ENCODE assay signal across 13 cellular contexts in the genomic region with DNA sequence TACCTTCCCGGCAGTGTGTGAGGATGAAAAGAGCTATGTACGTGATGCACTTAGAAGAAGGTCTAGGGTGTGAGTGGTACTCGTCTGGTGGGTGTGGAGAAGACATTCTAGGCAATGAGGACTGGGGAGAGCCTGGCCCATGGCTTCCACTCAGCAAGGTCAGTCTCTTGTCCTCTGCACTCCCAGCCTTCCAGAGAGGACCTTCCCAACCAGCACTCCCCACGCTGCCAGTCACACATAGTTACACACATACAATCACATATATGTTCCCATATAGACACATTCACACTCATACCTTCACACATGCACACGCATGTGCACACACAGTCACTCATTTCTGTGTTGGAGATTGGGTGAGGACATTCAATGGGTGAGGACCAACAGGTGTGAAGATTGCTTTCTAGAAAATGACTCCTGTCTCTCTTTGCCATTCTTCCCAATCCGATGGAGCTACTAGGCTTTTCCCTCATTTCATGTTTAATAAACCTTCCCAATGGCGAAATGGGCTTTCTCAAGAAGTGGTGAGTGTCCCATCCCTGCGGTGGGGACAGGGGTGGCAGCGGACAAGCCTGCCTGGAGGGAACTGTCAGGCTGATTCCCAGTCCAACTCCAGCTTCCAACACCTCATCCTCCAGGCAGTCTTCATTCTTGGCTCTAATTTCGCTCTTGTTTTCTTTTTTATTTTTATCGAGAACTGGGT. TPM values are rescaled to one million over a fixed set of nuclear protein-coding genes. Genes with fewer than 3 reads are reported as not detected.
A peak's percentile ranks its signal among the peaks of the same experiment; 100 is the strongest.
DNase-seq lines count a peak whose midpoint lies in the region; ATAC-seq and TF ChIP-seq lines count a peak whose summit lies in the region.
"Had no signal": no experiment of that assay in that cellular context is flagged by ENCODE, and none has a peak within 500 bp of the region (broad histone marks: within the 10 kb centered on the region; RNA-seq: fewer than 3 reads in every experiment).

No MANE protein-coding gene starts in this region.

- no peak overlapping the region for H3K23ac ChIP-seq in mesenchymal stem cell (ENCODE audit: low read length in 2 of 2)

- H3K27me3 ChIP-seq in DOHH2 (ENCODE audit: control insufficient read depth, low read length) (peaks cover 9% of the 10 kb centered on the region; the same call in 1 of the 2 replicates), ascending aorta (no peaks in the 10 kb centered on the region), mesenchymal stem cell (ENCODE audit: control insufficient read depth in 1 of 2, insufficient read depth in 1 of 2, low read length in 2 of 2) (no peaks in the 10 kb centered on the region), stomach (no peaks in the 10 kb centered on the region)
- H3K27me3 ChIP-seq: cardiac muscle cell had no signal

- intact Hi-C loops in ascending aorta (cut with DNase I) (loop anchor here (1.0 to 10.0 kb wide), 3 partner anchors 56 to 360 kb away; partner anchors contain the start of gene MTCH1), stomach (cut with DNase I; ENCODE audit: low total_unique reads) (loop anchor here (5.0 to 10.0 kb wide), 2 partner anchors 63 to 130 kb away; no protein-coding TSS in a partner anchor)

- no peaks in the 10 kb centered on the region for H3K36me3 ChIP-seq in DOHH2 (ENCODE audit: control insufficient read depth, low read length)
- H3K36me3 ChIP-seq in ascending aorta: no peaks in the 10 kb centered on the region
- H3K36me3 ChIP-seq in mesenchymal stem cell (ENCODE audit: control insufficient read depth in 1 of 2, insufficient read depth in 2 of 2, low read depth in 1 of 2, low read length in 2 of 2): no peaks in the 10 kb centered on the region
- no peaks in the 10 kb centered on the region for H3K36me3 ChIP-seq in stomach
- H3K36me3 ChIP-seq: cardiac muscle cell had no signal

- no peaks in the 10 kb centered on the region for H3K9me2 ChIP-seq in DOHH2 (replicated peaks; ENCODE audit: control insufficient read depth, low read length)

- no peak overlapping the region for H2BK12ac ChIP-seq in mesenchymal stem cell (ENCODE audit: low read length in 2 of 2)

- ATAC-seq in GM18870 (IDR thresholded peaks at IDR 0.05; ENCODE audit: unreplicated experiment) (no peak), HG02981 (IDR thresholded peaks at IDR 0.05; ENCODE audit: unreplicated experiment) (no peak), GM18861 (IDR thresholded peaks at IDR 0.05; ENCODE audit: unreplicated experiment) (no peak)

- TF ChIP-seq CTCF in DOHH2 (IDR thresholded peaks at IDR 0.05; ENCODE audit: low read depth, low read length, poor library complexity, severe bottlenecking) (no peak), ascending aorta (IDR thresholded peaks at IDR 0.05) (no peak), stomach (IDR thresholded peaks at IDR 0.05) (no peak), GM20000 (IDR thresholded peaks at IDR 0.05; ENCODE audit: extremely low read depth, missing control alignments) (no peak)

- no peak overlapping the region for H4K91ac ChIP-seq in mesenchymal stem cell (ENCODE audit: low read length)

- H4K20me1 ChIP-seq in DOHH2 (ENCODE audit: control insufficient read depth, insufficient read depth, low read depth, low read length): no peaks in the 10 kb centered on the region

- H3K14ac ChIP-seq in mesenchymal stem cell (ENCODE audit: low read length in 2 of 2): no peak overlapping the region

- H3K79me2 ChIP-seq in DOHH2 (ENCODE audit: control insufficient read depth, low read length): no peaks in the 10 kb centered on the region

- H2BK5ac ChIP-seq in mesenchymal stem cell (ENCODE audit: low read depth, low read length, poor library complexity, severe bottlenecking): no peak overlapping the region

- TF ChIP-seq POLR2A in stomach (IDR thresholded peaks at IDR 0.05): no peak

- peaks cover 9% of the 10 kb centered on the region for H3K79me1 ChIP-seq in mesenchymal stem cell (replicated peaks; ENCODE audit: low read length, poor library complexity, severe bottlenecking)

- no peak overlapping the region for H3K4ac ChIP-seq in mesenchymal stem cell (ENCODE audit: low read depth in 1 of 2, low read length in 2 of 2)

- H3K9me3 ChIP-seq in DOHH2 (ENCODE audit: control insufficient read depth, insufficient read depth, low read length) (no peaks in the 10 kb centered on the region), ascending aorta (no peaks in the 10 kb centered on the region), mesenchymal stem cell (ENCODE audit: control insufficient read depth, low read length) (no peaks in the 10 kb centered on the region), stomach (no peaks in the 10 kb centered on the region)

- no peak overlapping the region for H4K8ac ChIP-seq in mesenchymal stem cell (ENCODE audit: low read length)

- no peak overlapping the region for H2AFZ ChIP-seq in mesenchymal stem cell (ENCODE audit: low read depth, low read length)

- H3F3A ChIP-seq in DOHH2 (ENCODE audit: control insufficient read depth, insufficient read depth): peaks cover 2% of the 10 kb centered on the region; the same call in 1 of the 2 replicates

- H3K4me3 ChIP-seq in DOHH2 (ENCODE audit: low read length): no peak overlapping the region
- H3K4me3 ChIP-seq in ascending aorta: peak overlapping the region in 1 of 2 donors; percentile 4
- peak overlapping the region in 1 of 2 experiments; percentile 53 for H3K4me3 ChIP-seq in mesenchymal stem cell (ENCODE audit: insufficient read depth in 1 of 2, low read depth in 1 of 2, low read length in 2 of 2)
- no peak overlapping the region for H3K4me3 ChIP-seq in stomach
- H3K4me3 ChIP-seq: cardiac muscle cell had no signal

- whole genome bisulfite sequencing in mesenchymal stem cell: 92% methylated on average over 10 of the region's 11 CpGs
- 76 to 82% (median 78%) methylated on average over 11 of the region's 11 CpGs for WGBS in stomach, 5 donors

- no peak overlapping the region for H3K18ac ChIP-seq in mesenchymal stem cell (ENCODE audit: low read depth in 1 of 2, low read length in 2 of 2)

- H3K27ac ChIP-seq in DOHH2 (ENCODE audit: low read depth, low read length) (no peak overlapping the region), ascending aorta (peak overlapping the region; percentile 77 to 85), mesenchymal stem cell (ENCODE audit: low read length, poor library complexity, severe bottlenecking) (no peak overlapping the region), stomach (peak overlapping the region in 3 of 5 donors; percentile 53 to 66 (median 63))
- H3K27ac ChIP-seq: cardiac muscle cell had no signal

- H3K9ac ChIP-seq in mesenchymal stem cell (ENCODE audit: low read length): peak overlapping the region; percentile 75

- H3K4me1 ChIP-seq in DOHH2 (ENCODE audit: control insufficient read depth, low read length): peaks cover 35% of the 10 kb centered on the region
- H3K4me1 ChIP-seq in ascending aorta: peaks cover 23 to 50% of the 10 kb centered on the region in 2 donors
- H3K4me1 ChIP-seq in mesenchymal stem cell (ENCODE audit: control insufficient read depth, insufficient read depth, low read depth, low read length): peaks cover 17% of the 10 kb centered on the region
- H3K4me1 ChIP-seq in stomach: peaks cover 28 to 59% (median 44%) of the 10 kb centered on the region in 4 donors

- H2AK5ac ChIP-seq in mesenchymal stem cell (ENCODE audit: low read length, severe bottlenecking): no peak overlapping the region

- no peak for DNase-seq in ascending aorta (ENCODE audit: low spot score in 2 of 2)
- no peak for DNase-seq in mesenchymal stem cell
- no peak for DNase-seq in stomach
- no peak for DNase-seq in GM20000 (ENCODE audit: low spot score)
- DNase-seq: effector memory CD4-positive, alpha-beta T cell; left ventricle myocardium superior; SIG-M5; stimulated activated CD4-positive, alpha-beta T cell treated with anti-CD3 and anti-CD28 coated beads, Interleukin-1b, Interleukin-23, amount 100 ng/mL, for 48 hours had no signal

- H2BK15ac ChIP-seq in mesenchymal stem cell (ENCODE audit: low read depth, poor library complexity, severe bottlenecking): no peak overlapping the region

- H3K4me2 ChIP-seq in DOHH2 (ENCODE audit: low read length): peak overlapping the region; percentile 48; the same call in 1 of the 2 replicates
- H3K4me2 ChIP-seq in mesenchymal stem cell (ENCODE audit: low read length, poor library complexity, severe bottlenecking): no peak overlapping the region

- H2BK120ac ChIP-seq in mesenchymal stem cell (ENCODE audit: low read depth, low read length): no peak overlapping the region

- TF ChIP-seq EP300 in stomach (IDR thresholded peaks at IDR 0.05): no peak

RNA-seq across cellular contexts. Expression of gene SRSF3, which starts 30.4 kb away (rescaled TPM):
- total RNA-seq in ascending aorta: 94.7 TPM
- 146 TPM for polyA plus RNA-seq in mesenchymal stem cell (2013, experiment 1 of 2)
- polyA plus RNA-seq in mesenchymal stem cell (2013, experiment 2 of 2): 152 TPM
- 100 to 1,000 TPM in 4 of 5 donors, 10 to 100 TPM in 1; 77.2 to 250 (median 145) TPM for total RNA-seq in stomach
- 100 to 1,000 TPM; 130 to 179 (median 146) TPM for polyA plus RNA-seq in stomach

RNA-seq across cellular contexts. Expression of gene CDKN1A, which starts 53.9 kb away (rescaled TPM):
- total RNA-seq in ascending aorta (353 TPM), stomach (100 to 1,000 TPM in 1 of 5 donors, 10 to 100 TPM in 4; 41.4 to 116 (median 47.3) TPM)
- 604 TPM for polyA plus RNA-seq in mesenchymal stem cell (2013, experiment 1 of 2)
- polyA plus RNA-seq in mesenchymal stem cell (2013, experiment 2 of 2): 615 TPM
- polyA plus RNA-seq in stomach: 100 to 1,000 TPM in 1 of 3 donors, 10 to 100 TPM in 2; 36.5 to 118 (median 75.5) TPM

Comparison
In these comparisons a context has a peak if more than half of its experiments do, and no peak if none do; other contexts are left out.
1. H3K27ac ChIP-seq: peak in ascending aorta (2 of 2) and stomach (3 of 5); none in DOHH2 (single experiment) and mesenchymal stem cell (single experiment).